ENCODE assay signal across 8 cellular contexts in the genomic region with DNA sequence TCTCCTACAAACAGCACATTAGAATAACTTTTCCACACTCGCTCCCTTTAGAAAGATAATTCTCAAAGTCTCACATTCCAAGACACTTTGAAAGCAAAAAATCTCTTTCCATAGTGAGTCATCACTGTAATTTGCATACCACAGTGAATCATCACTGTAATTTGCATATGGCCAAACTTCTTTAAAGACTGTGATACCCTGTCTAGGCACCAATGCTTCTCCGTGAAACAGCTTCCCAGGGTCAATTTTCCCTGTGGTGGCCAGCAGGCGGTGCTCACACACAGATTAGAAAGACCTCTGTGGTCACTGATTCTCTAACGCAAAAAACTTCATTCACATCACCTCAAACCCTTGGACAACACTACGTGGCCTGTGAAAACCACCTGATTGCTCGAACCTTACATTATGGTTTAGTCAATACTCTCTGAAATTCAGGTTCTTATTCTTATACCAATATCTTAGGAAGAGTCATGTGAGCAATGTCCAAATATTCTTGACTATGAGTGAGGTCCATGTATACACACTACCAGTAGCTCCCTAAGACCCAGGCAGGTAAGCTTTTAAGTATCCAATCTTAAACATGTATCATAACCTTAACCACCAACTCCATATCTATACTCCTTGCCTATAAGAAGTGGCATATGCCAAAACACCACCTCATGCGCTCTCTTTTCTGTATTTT.
DNase-seq lines count a peak whose midpoint lies in the region; ATAC-seq and TF ChIP-seq lines count a peak whose summit lies in the region.

No MANE protein-coding gene starts in this region.

- no peaks in the 10 kb centered on the region for H3K4me1 ChIP-seq in BE2C

- no peaks in the 10 kb centered on the region for H3K9me3 ChIP-seq in BE2C

- H3K27ac ChIP-seq in RWPE1 (no peak overlapping the region), brain microvascular endothelial cell (no peak overlapping the region)

- TF ChIP-seq CTCF in BE2C (IDR thresholded peaks at IDR 0.05; ENCODE audit: low read depth, low read length) (peak; percentile 65), RWPE1 (conservative IDR thresholded peaks at IDR 0.05; ENCODE audit: low read depth) (peak; percentile 41; the same call in 1 of the 2 replicates), brain microvascular endothelial cell (IDR thresholded peaks at IDR 0.05; ENCODE audit: low read depth, low read length, missing control alignments) (peak; percentile 87), kidney epithelial cell (IDR thresholded peaks at IDR 0.05; ENCODE audit: insufficient read depth, low read length, poor library complexity, severe bottlenecking) (peak; percentile 86)

- CTCF ChIA-PET in RWPE1 (lab: Yijun Ruan, JAX): interaction anchor here (0.5 to 1.2 kb wide), 9 partner anchors 9 to 1398 kb away, joined by 3 to 4 read pairs (median 3); no protein-coding TSS in a partner anchor

- H3K27me3 ChIP-seq in BE2C: no peaks in the 10 kb centered on the region
- no peaks in the 10 kb centered on the region for H3K27me3 ChIP-seq in brain microvascular endothelial cell (replicated peaks)
- no peaks in the 10 kb centered on the region for H3K27me3 ChIP-seq in kidney epithelial cell (ENCODE audit: control insufficient read depth, insufficient read depth, low read length)

- DNase-seq in BE2C: peak; percentile 34
- peak; percentile 88 for DNase-seq in HS-5 (ENCODE audit: low read depth)
- DNase-seq in RWPE1 (ENCODE audit: low spot score): peak; percentile 34
- DNase-seq in brain microvascular endothelial cell: peak; percentile 74
- DNase-seq in kidney epithelial cell (ENCODE audit: low read depth): peak; percentile 35
- DNase-seq in stimulated activated CD4-positive, alpha-beta T cell treated with anti-CD3 and anti-CD28 coated beads, TNF-alpha, amount 100 ng/mL, for 4 hours (ENCODE audit: low read depth in 3 of 3): peak in 2 of 3 experiments; percentile 2

- H3K36me3 ChIP-seq in BE2C (no peaks in the 10 kb centered on the region), brain microvascular endothelial cell (replicated peaks) (no peaks in the 10 kb centered on the region), kidney epithelial cell (ENCODE audit: control insufficient read depth, insufficient read depth, low read length) (no peaks in the 10 kb centered on the region)

- no peak overlapping the region for H3K4me3 ChIP-seq in BE2C (ENCODE audit: low read depth, low read length)
- no peak overlapping the region for H3K4me3 ChIP-seq in brain microvascular endothelial cell (ENCODE audit: low read depth, low read length)
- H3K4me3 ChIP-seq in kidney epithelial cell (ENCODE audit: low read depth, low read length): no peak overlapping the region

- in situ Hi-C loops in brain microvascular endothelial cell (cut with HindIII; ENCODE audit: low pct_ligation_motif_present, low sequenced_read_pairs): no loop called here

- POLR2A ChIA-PET in RWPE1 (lab: Yijun Ruan, JAX; ENCODE audit: low non-redundant PET): interaction anchor here (0.6 kb wide), 1 partner anchor 1542 kb away, joined by 3 read pairs; no protein-coding TSS in a partner anchor

- ATAC-seq in GM18519 (IDR thresholded peaks at IDR 0.05; ENCODE audit: low FRiP score, unreplicated experiment): peak; percentile 49
- ATAC-seq in HG03571 (IDR thresholded peaks at IDR 0.05; ENCODE audit: unreplicated experiment): no peak

Comparison
In these comparisons a context has a peak if more than half of its experiments do, and no peak if none do; other contexts are left out.
1. DNase-seq: peak in every context shown above with its lines; median percentile 88 in HS-5; 74 in brain microvascular endothelial cell; 35 in kidney epithelial cell; 34 in BE2C; 34 in RWPE1; 2 in stimulated activated CD4-positive, alpha-beta T cell treated with anti-CD3 and anti-CD28 coated beads, TNF-alpha, amount 100 ng/mL, for 4 hours.